8 cellular contexts compared by ENCODE assay signal in the genomic region with DNA sequence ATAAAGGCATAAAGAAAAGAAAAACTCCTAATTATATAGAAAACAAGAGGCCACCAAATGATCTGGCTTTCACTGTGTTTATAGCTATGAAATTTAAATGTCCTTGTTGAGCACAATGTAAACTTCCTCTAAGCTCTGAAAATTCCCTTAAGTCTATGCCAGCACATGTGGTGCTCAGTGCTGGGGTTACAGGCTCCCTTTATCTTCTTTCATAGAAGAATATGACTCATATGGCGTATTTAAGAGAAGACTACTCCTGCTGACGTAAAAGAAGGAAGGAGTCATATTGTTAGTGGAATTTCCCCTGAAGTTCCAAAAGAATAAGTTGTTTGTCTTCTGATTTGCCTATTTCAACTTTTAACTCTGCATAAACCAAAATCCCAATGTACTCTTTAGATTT. TPM values are rescaled to one million over a fixed set of nuclear protein-coding genes. Genes with fewer than 3 reads are reported as not detected.
DNase-seq lines count a peak whose midpoint lies in the region; ATAC-seq, FAIRE-seq and TF ChIP-seq lines count a peak whose summit lies in the region.

No MANE protein-coding gene starts in this region.

- H3K4me1 Mint-ChIP-seq in activated T-helper 2 cell treated with anti-CD3 and anti-CD28 coated beads, Interferon-gamma antibody, Interleukin-2, Interleukin-4, amounts not matched to agents 10 μg/mL and 5 μg/mL and 100 μg/mL, durations not matched to agents 14 hours and 24 hours and 36 hours (ENCODE audit: low read depth): peaks cover 74% of the 10 kb centered on the region

- H3K9me3 Mint-ChIP-seq in activated T-helper 2 cell treated with anti-CD3 and anti-CD28 coated beads, Interferon-gamma antibody, Interleukin-2, Interleukin-4, amounts not matched to agents 10 μg/mL and 5 μg/mL and 100 μg/mL, durations not matched to agents 14 hours and 24 hours and 36 hours: no peaks in the 10 kb centered on the region

- H3K36me3 ChIP-seq in ACC112 (ENCODE audit: insufficient read depth, low read length) (peaks cover 7% of the 10 kb centered on the region), keratinocyte (ENCODE audit: control insufficient read depth in 2 of 2, extremely low read depth in 1 of 2, insufficient read depth in 2 of 2, low read length in 2 of 2) (peaks cover 3 to 11% of the 10 kb centered on the region in 2 experiments), aorta (ENCODE audit: control insufficient read depth in 1 of 2, insufficient read depth in 2 of 2, low read length in 1 of 2) (peaks cover 0 to 2% of the 10 kb centered on the region in 2 donors), spleen (peaks cover 0 to 74% (median 16%) of the 10 kb centered on the region in 6 donors)

- DNase-seq in activated T-helper 2 cell treated with anti-CD3 and anti-CD28 coated beads, Interferon-gamma antibody, Interleukin-2, Interleukin-4, amounts not matched to agents 10 μg/mL and 5 μg/mL and 100 μg/mL, durations not matched to agents 14 hours and 24 hours and 36 hours (ENCODE audit: low spot score): no peak
- DNase-seq in keratinocyte (ENCODE audit: low read depth, low spot score) (peak; percentile 71), aorta (no peak), spleen (no peak), inferior parietal cortex (ENCODE audit: extremely low spot score) (no peak)

- H3K36me3 Mint-ChIP-seq in activated T-helper 2 cell treated with anti-CD3 and anti-CD28 coated beads, Interferon-gamma antibody, Interleukin-2, Interleukin-4, amounts not matched to agents 10 μg/mL and 5 μg/mL and 100 μg/mL, durations not matched to agents 14 hours and 24 hours and 36 hours (ENCODE audit: low read depth): peaks cover 63% of the 10 kb centered on the region

- H3K4me3 ChIP-seq in ACC112 (ENCODE audit: low read depth, low read length) (no peak overlapping the region), keratinocyte (ENCODE audit: control insufficient read depth in 2 of 3, extremely low read depth in 1 of 3, insufficient read depth in 2 of 3, low read depth in 1 of 3, low read length in 3 of 3) (no peak overlapping the region), aorta (ENCODE audit: low read length in 2 of 2) (no peak overlapping the region), spleen (no peak overlapping the region)

- H3K27ac ChIP-seq in ACC112 (ENCODE audit: low read depth, low read length) (peak overlapping the region; percentile 98), keratinocyte (ENCODE audit: control insufficient read depth, insufficient read depth, low read length) (peak overlapping the region; percentile 92), aorta (ENCODE audit: low read depth in 1 of 2, low read length in 2 of 2) (no peak overlapping the region), spleen (peak overlapping the region in 3 of 8 donors; percentile 39 to 56 (median 43))

- TF ChIP-seq POLR2A in spleen (IDR thresholded peaks at IDR 0.05): no peak

- FAIRE-seq in keratinocyte (lab: Jason Lieb, UNC): peak; percentile 86

- H3K4me2 ChIP-seq in keratinocyte (ENCODE audit: control insufficient read depth, extremely low read depth, insufficient read depth, low read depth, low read length): peak overlapping the region; percentile 49

- H3K27ac Mint-ChIP-seq in activated T-helper 2 cell treated with anti-CD3 and anti-CD28 coated beads, Interferon-gamma antibody, Interleukin-2, Interleukin-4, amounts not matched to agents 10 μg/mL and 5 μg/mL and 100 μg/mL, durations not matched to agents 14 hours and 24 hours and 36 hours: peak overlapping the region; percentile 85

- TF ChIP-seq CTCF in keratinocyte (optimal IDR thresholded peaks at IDR 0.05 in 1 of 3, IDR thresholded peaks at IDR 0.05 in 1 of 3, conservative IDR thresholded peaks at IDR 0.05 in 1 of 3; ENCODE audit: extremely low read depth in 1 of 3, insufficient read depth in 2 of 3, low read length in 3 of 3) (no peak), spleen (IDR thresholded peaks at IDR 0.05 in 8 of 11, conservative IDR thresholded peaks at IDR 0.05 in 3 of 11) (no peak)

- no peaks in the 10 kb centered on the region for H3K9me1 ChIP-seq in keratinocyte (ENCODE audit: control insufficient read depth, extremely low read depth, insufficient read depth, low read length)

- peak; percentile 67 for ATAC-seq in GM19025 (IDR thresholded peaks at IDR 0.05; ENCODE audit: low read depth, unreplicated experiment)
- peak; percentile 75 for ATAC-seq in HG03457 (IDR thresholded peaks at IDR 0.05; ENCODE audit: unreplicated experiment)
- ATAC-seq in aorta (ENCODE audit: low FRiP score): peak; percentile 79

- peaks cover 68% of the 10 kb centered on the region for H3K4me1 ChIP-seq in ACC112 (ENCODE audit: control insufficient read depth, insufficient read depth, low read length, unreplicated experiment)
- peaks cover 57% of the 10 kb centered on the region for H3K4me1 ChIP-seq in keratinocyte (ENCODE audit: control insufficient read depth, extremely low read depth, insufficient read depth, low read length)
- peaks cover 2 to 5% of the 10 kb centered on the region in 2 donors for H3K4me1 ChIP-seq in aorta (ENCODE audit: control insufficient read depth in 1 of 2, insufficient read depth in 2 of 2, low read length in 2 of 2)
- H3K4me1 ChIP-seq in spleen: peaks cover 22 to 89% (median 52%) of the 10 kb centered on the region in 6 donors

- peak overlapping the region; percentile 30 for H3K4me3 Mint-ChIP-seq in activated T-helper 2 cell treated with anti-CD3 and anti-CD28 coated beads, Interferon-gamma antibody, Interleukin-2, Interleukin-4, amounts not matched to agents 10 μg/mL and 5 μg/mL and 100 μg/mL, durations not matched to agents 14 hours and 24 hours and 36 hours (ENCODE audit: low read depth)

- H3K27me3 ChIP-seq in ACC112 (ENCODE audit: insufficient read depth, low read length): no peaks in the 10 kb centered on the region
- H3K27me3 ChIP-seq in keratinocyte (ENCODE audit: control insufficient read depth, extremely low read depth, insufficient read depth, low read length): no peaks in the 10 kb centered on the region
- no peaks in the 10 kb centered on the region for H3K27me3 ChIP-seq in aorta (ENCODE audit: control insufficient read depth in 1 of 2, insufficient read depth in 2 of 2, low read length in 1 of 2)
- no peaks in the 10 kb centered on the region for H3K27me3 ChIP-seq in spleen (replicated peaks in 1 of 7)

- H2AFZ ChIP-seq in ACC112 (ENCODE audit: low read length, unreplicated experiment): no peak overlapping the region
- H2AFZ ChIP-seq in keratinocyte (ENCODE audit: control insufficient read depth, low read length): no peak overlapping the region

- peaks cover 42% of the 10 kb centered on the region for H3K79me2 ChIP-seq in ACC112 (ENCODE audit: control insufficient read depth, insufficient read depth, low read length, unreplicated experiment)
- H3K79me2 ChIP-seq in keratinocyte (ENCODE audit: control insufficient read depth, insufficient read depth, low read length): peaks cover 32% of the 10 kb centered on the region

- no peaks in the 10 kb centered on the region for H3K9me3 ChIP-seq in keratinocyte (ENCODE audit: control insufficient read depth, low read depth, low read length)
- no peaks in the 10 kb centered on the region for H3K9me3 ChIP-seq in aorta (ENCODE audit: control insufficient read depth, low read length)
- no peaks in the 10 kb centered on the region for H3K9me3 ChIP-seq in spleen

- no peaks in the 10 kb centered on the region for H3K27me3 Mint-ChIP-seq in activated T-helper 2 cell treated with anti-CD3 and anti-CD28 coated beads, Interferon-gamma antibody, Interleukin-2, Interleukin-4, amounts not matched to agents 10 μg/mL and 5 μg/mL and 100 μg/mL, durations not matched to agents 14 hours and 24 hours and 36 hours (ENCODE audit: low read depth)

- WGBS in aorta, 2 donors: 10 to 12% methylated on average over 2 of the region's 2 CpGs
- 47 to 72% (median 62%) methylated on average over 2 of the region's 2 CpGs for WGBS in spleen, 5 donors

- dilution Hi-C loops in keratinocyte (cut with MboI; ENCODE audit: extremely low pct_ligation_motif_present, low sequenced_read_pairs): no loop called here

- H3K9ac ChIP-seq in keratinocyte (ENCODE audit: control insufficient read depth, extremely low read depth, insufficient read depth, low read length): peak overlapping the region; percentile 66

- H4K20me1 ChIP-seq in keratinocyte (ENCODE audit: control insufficient read depth, extremely low read depth, insufficient read depth, low read length): no peaks in the 10 kb centered on the region

- intact Hi-C loops in activated T-helper 2 cell treated with anti-CD3 and anti-CD28 coated beads, Interferon-gamma antibody, Interleukin-2, Interleukin-4, amounts not matched to agents 10 μg/mL and 5 μg/mL and 100 μg/mL, durations not matched to agents 14 hours and 24 hours and 36 hours (cut with micrococcal nuclease): loop anchor here (1.0 to 5.0 kb wide), 5 partner anchors 16 to 278 kb away; a partner anchor contains a TSS
- intact Hi-C loops in aorta (cut with DNase I) (no loop called here), spleen (cut with DNase I; ENCODE audit: low total_unique reads) (no loop called here)

RNA-seq across cellular contexts. Expression of a gene that starts 30.4 kb away (rescaled TPM):
- 113 and 124 TPM in 2 replicates for total RNA-seq in activated T-helper 2 cell treated with anti-CD3 and anti-CD28 coated beads, Interferon-gamma antibody, Interleukin-2, Interleukin-4, amounts not matched to agents 10 μg/mL and 5 μg/mL and 100 μg/mL, durations not matched to agents 14 hours and 24 hours and 36 hours
- 52.7 to 79.8 TPM (median 78.6 TPM) in 3 replicates for polyA plus RNA-seq in keratinocyte
- 23.9 TPM for polyA plus RNA-seq in keratinocyte (2011; ENCODE audit: low read depth)
- polyA plus RNA-seq in keratinocyte (2011; cell fraction: cytosol; rRNA removed): 38.6 and 70.8 TPM in 2 replicates
- polyA plus RNA-seq in keratinocyte (2011; cell fraction: nucleus; rRNA removed): 87.7 and 102 TPM in 2 replicates
- 46.0 and 61.8 TPM in 2 replicates for polyA plus RNA-seq in keratinocyte (2012; ENCODE audit: low replicate concordance)
- 45.7 to 78.2 TPM (median 50.8 TPM) in 3 replicates for polyA minus RNA-seq in keratinocyte
- polyA minus RNA-seq in keratinocyte (2011; cell fraction: cytosol; rRNA and poly(A)+ RNA removed): 31.1 TPM
- 75.4 and 114 TPM in 2 replicates for polyA minus RNA-seq in keratinocyte (2011; cell fraction: nucleus; rRNA and poly(A)+ RNA removed)
- total RNA-seq in aorta: 10 to 100 TPM; 44.8 to 67.8 TPM
- polyA plus RNA-seq in aorta: 10 to 100 TPM; 17.9 to 44.2 TPM
- 10 to 100 TPM; 57.7 to 90.7 (median 72.6) TPM for total RNA-seq in spleen
- polyA plus RNA-seq in spleen: 10 to 100 TPM; 27.6 to 40.0 (median 36.5) TPM

Comparison
In these comparisons a context has a peak if more than half of its experiments do, and no peak if none do; other contexts are left out.
1. H3K27ac ChIP-seq: peak in ACC112 (single experiment) and keratinocyte (single experiment); none in aorta (0 of 2).
2. Peak in every context shown above with its lines, with median percentiles within 50 percentile points of each other: ATAC-seq.